1 cellular context compared by ENCODE assay signal in genomic region chr20:37394543-37395410, GRCh38.
TF ChIP-seq lines count a peak whose summit lies in the region.

No MANE protein-coding gene starts in this region.

TF ChIP-seq in IMR-90, 13 proteins besides CTCF, POLR2A, EP300 and RAD21 (continued from another document):
- TF ChIP-seq ELK1 (IDR thresholded peaks at IDR 0.05; ENCODE audit: borderline replicate concordance, low read depth, low read length), result no peak
- TF ChIP-seq MAFK (IDR thresholded peaks at IDR 0.05; ENCODE audit: low read depth, low read length), result no peak
- TF ChIP-seq SMC3 (IDR thresholded peaks at IDR 0.05; ENCODE audit: low read depth, low read length), result no peak
- TF ChIP-seq MXI1 (IDR thresholded peaks at IDR 0.05; ENCODE audit: borderline replicate concordance, low read depth, low read length), result no peak
- TF ChIP-seq CEBPB (IDR thresholded peaks at IDR 0.05; ENCODE audit: low read depth, low read length), result no peak
- TF ChIP-seq CHD1 (IDR thresholded peaks at IDR 0.05; ENCODE audit: low read depth, low read length), result no peak
- no peak for TF ChIP-seq BHLHE40 (IDR thresholded peaks at IDR 0.05; ENCODE audit: low read depth, low read length)
- no peak for TF ChIP-seq FOS (IDR thresholded peaks at IDR 0.05; ENCODE audit: low read depth, low read length)
- TF ChIP-seq MAZ (IDR thresholded peaks at IDR 0.05; ENCODE audit: borderline replicate concordance, low read depth, low read length), result no peak
TF ChIP-seq in IMR-90: peak in this region for 0.
